25 cellular contexts compared by ENCODE assay signal in genomic region chr7:14336256-14336655, GRCh38.
"Had no signal": no experiment of that assay in that cellular context is flagged by ENCODE, and none has a peak within 500 bp of the region (broad histone marks: within the 10 kb centered on the region; RNA-seq: fewer than 3 reads in every experiment).

No MANE protein-coding gene starts in this region.

- H3K9ac ChIP-seq: SK-N-SH had no signal

- H3K4me1 ChIP-seq: Peyer's patch, SJCRH30 had no signal

- H3K4me1 Mint-ChIP-seq: activated CD4-positive, alpha-beta memory T cell treated with anti-CD3 and anti-CD28 coated beads, Interleukin-2, amount 10 ng/mL, durations not matched to agents 7 days and 5 days; activated CD4-positive, alpha-beta T cell treated with anti-CD3 and anti-CD28 coated beads for 36 hours; activated naive CD4-positive, alpha-beta T cell treated with anti-CD3 and anti-CD28 coated beads, Interleukin-2, amount 10 ng/mL, durations not matched to agents 7 days and 5 days; activated naive CD8-positive, alpha-beta T cell treated with anti-CD3 and anti-CD28 coated beads for 36 hours had no signal

- H3K36me3 ChIP-seq: Peyer's patch, SJCRH30, WERI-Rb-1 had no signal

- H3K27ac Mint-ChIP-seq: activated CD4-positive, alpha-beta memory T cell treated with anti-CD3 and anti-CD28 coated beads, Interleukin-2, amount 10 ng/mL, durations not matched to agents 7 days and 5 days; activated CD4-positive, alpha-beta T cell treated with anti-CD3 and anti-CD28 coated beads for 36 hours; activated naive CD4-positive, alpha-beta T cell treated with anti-CD3 and anti-CD28 coated beads, Interleukin-2, amount 10 ng/mL, durations not matched to agents 7 days and 5 days; activated naive CD8-positive, alpha-beta T cell treated with anti-CD3 and anti-CD28 coated beads for 36 hours; activated T-helper 2 cell treated with anti-CD3 and anti-CD28 coated beads, Interferon-gamma antibody, Interleukin-2, Interleukin-4, amounts not matched to agents 10 μg/mL and 5 μg/mL and 100 μg/mL, durations not matched to agents 14 hours and 24 hours and 36 hours had no signal

- H3K36me3 Mint-ChIP-seq: activated naive CD4-positive, alpha-beta T cell treated with anti-CD3 and anti-CD28 coated beads, Interleukin-2, amount 10 ng/mL, durations not matched to agents 7 days and 5 days; activated naive CD8-positive, alpha-beta T cell treated with anti-CD3 and anti-CD28 coated beads for 36 hours had no signal

- DNase-seq: activated CD4-positive, alpha-beta memory T cell treated with anti-CD3 and anti-CD28 coated beads, Interleukin-2, amount 10 ng/mL, durations not matched to agents 7 days and 5 days; activated CD4-positive, alpha-beta T cell treated with anti-CD3 and anti-CD28 coated beads for 36 hours; activated CD4-positive, alpha-beta T cell treated with anti-CD3 and anti-CD28 coated beads, Interleukin-2, amount 50 U/mL, for 1 hour; activated gamma-delta T cell treated with Interleukin-2 at 50 U/mL for 16 hours; activated naive CD4-positive, alpha-beta T cell treated with anti-CD3 and anti-CD28 coated beads, Interleukin-2, amount 10 ng/mL, durations not matched to agents 7 days and 5 days; activated naive CD8-positive, alpha-beta T cell treated with anti-CD3 and anti-CD28 coated beads for 36 hours; activated T-cell treated with anti-CD3 and anti-CD28 coated beads for 4 hours; activated T-cell treated with anti-CD3 and anti-CD28 coated beads, Interleukin-2, amount 50 U/mL, for 48 hours; anterior cingulate cortex; central memory CD4-positive, alpha-beta T cell; MM.1S; NCI-H1105 treated with DMSO at 0.1 percent for 48 hours; NCI-H146; NCI-H187 treated with DMSO at 0.1 percent for 48 hours; NCI-H2081 treated with DMSO at 0.1 percent for 48 hours; NCI-H446; NCI-H524; Peyer's patch; Right ventricle myocardium superior; SJCRH30; SK-N-SH; T-helper 1 cell; WERI-Rb-1 had no signal

- H3K27me3 Mint-ChIP-seq: activated CD4-positive, alpha-beta memory T cell treated with anti-CD3 and anti-CD28 coated beads, Interleukin-2, amount 10 ng/mL, durations not matched to agents 7 days and 5 days; activated CD4-positive, alpha-beta T cell treated with anti-CD3 and anti-CD28 coated beads for 36 hours; activated naive CD4-positive, alpha-beta T cell treated with anti-CD3 and anti-CD28 coated beads, Interleukin-2, amount 10 ng/mL, durations not matched to agents 7 days and 5 days; activated naive CD8-positive, alpha-beta T cell treated with anti-CD3 and anti-CD28 coated beads for 36 hours had no signal

- H3K4me3 Mint-ChIP-seq: activated CD4-positive, alpha-beta memory T cell treated with anti-CD3 and anti-CD28 coated beads, Interleukin-2, amount 10 ng/mL, durations not matched to agents 7 days and 5 days; activated CD4-positive, alpha-beta T cell treated with anti-CD3 and anti-CD28 coated beads for 36 hours; activated naive CD4-positive, alpha-beta T cell treated with anti-CD3 and anti-CD28 coated beads, Interleukin-2, amount 10 ng/mL, durations not matched to agents 7 days and 5 days; activated naive CD8-positive, alpha-beta T cell treated with anti-CD3 and anti-CD28 coated beads for 36 hours had no signal

- H3K4me3 ChIP-seq: Peyer's patch, SJCRH30 had no signal

- H3K9me3 ChIP-seq: Peyer's patch, SJCRH30, SK-N-SH had no signal

- H3K9me3 Mint-ChIP-seq: activated CD4-positive, alpha-beta memory T cell treated with anti-CD3 and anti-CD28 coated beads, Interleukin-2, amount 10 ng/mL, durations not matched to agents 7 days and 5 days; activated naive CD4-positive, alpha-beta T cell treated with anti-CD3 and anti-CD28 coated beads, Interleukin-2, amount 10 ng/mL, durations not matched to agents 7 days and 5 days; activated naive CD8-positive, alpha-beta T cell treated with anti-CD3 and anti-CD28 coated beads for 36 hours had no signal

- H3K27me3 ChIP-seq: Peyer's patch, SJCRH30 had no signal

- H3K27ac ChIP-seq: Peyer's patch, RWPE1, SJCRH30, WERI-Rb-1 had no signal

- H3K4me2 ChIP-seq: SK-N-SH had no signal

- ATAC-seq: activated CD4-positive, alpha-beta T cell treated with anti-CD3 and anti-CD28 coated beads for 36 hours had no signal
